Comparison of ENCODE assay signal across 24 cellular contexts in genomic region chr14:55328317-55328716, GRCh38. TPM values are rescaled to one million over a fixed set of nuclear protein-coding genes. Genes with fewer than 3 reads are reported as not detected.
A peak's percentile ranks its signal among the peaks of the same experiment; 100 is the strongest.
DNase-seq lines count a peak whose midpoint lies in the region; FAIRE-seq and TF ChIP-seq lines count a peak whose summit lies in the region.
"Had no signal": no experiment of that assay in that cellular context is flagged by ENCODE, and none has a peak within 500 bp of the region (broad histone marks: within the 10 kb centered on the region; RNA-seq: fewer than 3 reads in every experiment).

No MANE protein-coding gene starts in this region.

- H3K4me3 ChIP-seq in epithelial cell of esophagus (ENCODE audit: low read length), result no peak overlapping the region
- H3K4me3 ChIP-seq: coronary artery, spleen had no signal

- H3K4me3 Mint-ChIP-seq in mesothelial cell of epicardium, result no peak overlapping the region
- H3K4me3 Mint-ChIP-seq: activated B cell treated with CpG ODN at 0.5 μM for 24 hours; activated naive CD8-positive, alpha-beta T cell treated with anti-CD3 and anti-CD28 coated beads, Interleukin-2, amount 50 U/mL, for 24 hours; brain had no signal

- FAIRE-seq in HTR-8/SVneo (lab: Jason Lieb, UNC), result peak; percentile 54
- FAIRE-seq: H54, islet of Langerhans had no signal

- H3K9me3 Mint-ChIP-seq in mesothelial cell of epicardium, result peaks cover 9% of the 10 kb centered on the region
- H3K9me3 Mint-ChIP-seq: activated naive CD8-positive, alpha-beta T cell treated with anti-CD3 and anti-CD28 coated beads, Interleukin-2, amount 50 U/mL, for 24 hours had no signal

- peaks cover 12% of the 10 kb centered on the region for H3K36me3 Mint-ChIP-seq in mesothelial cell of epicardium

- H3K27ac Mint-ChIP-seq in mesothelial cell of epicardium, result peak overlapping the region; percentile 65
- H3K27ac Mint-ChIP-seq: activated B cell treated with CpG ODN at 0.5 μM for 24 hours had no signal

- DNase-seq in EL (peak; percentile 39), HTR-8/SVneo (ENCODE audit: insufficient read length, low spot score) (no peak), epithelial cell of esophagus (ENCODE audit: low read depth) (peak; percentile 37), mesothelial cell of epicardium (ENCODE audit: low spot score in 2 of 2, unreplicated experiment in 2 of 2) (no peak), SKM-1 treated with dmso at 0.1 percent for 144 hours (lab: John Stamatoyannopoulos, UW; ENCODE audit: unreplicated experiment) (no peak), activated T-cell treated with anti-CD3 and anti-CD28 coated beads for 4 hours (no peak)
- no peak for DNase-seq in effector CD4-positive, alpha-beta T cell
- DNase-seq: activated B cell treated with CpG ODN at 0.5 μM for 24 hours; activated CD4-positive, alpha-beta T cell treated with anti-CD3 and anti-CD28 coated beads, Interleukin-2, amount 50 U/mL, for 48 hours; activated effector memory CD4-positive, alpha-beta T cell treated with Interleukin-2 at 50 U/mL for 16 hours; activated naive CD8-positive, alpha-beta T cell treated with anti-CD3 and anti-CD28 coated beads, Interleukin-2, amount 50 U/mL, for 24 hours; DMS79 treated with DMSO at 0.1 percent for 48 hours; hippocampal formation; MM.1S; NCI-H1436; NCI-H510A treated with DMSO at 0.1 percent for 48 hours; SK-N-SH; spleen; stimulated activated CD4-positive, alpha-beta T cell treated with anti-CD3 and anti-CD28 coated beads, Interleukin-4, amount 100 ng/mL, for 1 hour; stimulated activated naive CD4-positive, alpha-beta T cell treated with Interleukin-2 at 50 U/mL for 16 hours had no signal

- peaks cover 59% of the 10 kb centered on the region for H3K4me1 Mint-ChIP-seq in mesothelial cell of epicardium

- no peaks in the 10 kb centered on the region for H3K27me3 Mint-ChIP-seq in mesothelial cell of epicardium (ENCODE audit: low read depth)
- H3K27me3 Mint-ChIP-seq: activated B cell treated with CpG ODN at 0.5 μM for 24 hours; activated naive CD8-positive, alpha-beta T cell treated with anti-CD3 and anti-CD28 coated beads, Interleukin-2, amount 50 U/mL, for 24 hours; brain had no signal

- TF ChIP-seq CTCF in epithelial cell of esophagus (IDR thresholded peaks at IDR 0.05; ENCODE audit: insufficient read depth, low read depth, low read length, missing control alignments) (no peak), mesothelial cell of epicardium (IDR thresholded peaks at IDR 0.05; ENCODE audit: unreplicated experiment) (no peak)

RNA-seq across cellular contexts. Expression of gene FBXO34, which starts 57.1 kb away (rescaled TPM):
- total RNA-seq in mesothelial cell of epicardium, result 35.9 to 38.7 TPM (median 38.0 TPM) in 3 replicates

Comparison
In these comparisons a context has a peak if more than half of its experiments do, and no peak if none do; other contexts are left out.
1. DNase-seq: peak in EL (single experiment) and epithelial cell of esophagus (single experiment); none in HTR-8/SVneo (single experiment), mesothelial cell of epicardium (0 of 2), SKM-1 treated with dmso at 0.1 percent for 144 hours (single experiment), effector CD4-positive, alpha-beta T cell (single experiment) and activated T-cell treated with anti-CD3 and anti-CD28 coated beads for 4 hours (single experiment).